ENCODE assay signal across 25 cellular contexts in genomic region chr6:93902517-93902916, GRCh38.
"Had no signal": no experiment of that assay in that cellular context is flagged by ENCODE, and none has a peak within 500 bp of the region (broad histone marks: within the 10 kb centered on the region; RNA-seq: fewer than 3 reads in every experiment).

No MANE protein-coding gene starts in this region.

- H3K27ac ChIP-seq: coronary artery, dorsolateral prefrontal cortex, epithelial cell of prostate, esophagus muscularis mucosa, esophagus squamous epithelium, foreskin keratinocyte, gastrocnemius medialis, gastroesophageal sphincter had no signal

- H3K36me3 ChIP-seq: esophagus muscularis mucosa, esophagus squamous epithelium, gastrocnemius medialis, gastroesophageal sphincter had no signal

- H3K27me3 ChIP-seq: dorsolateral prefrontal cortex, esophagus muscularis mucosa, esophagus squamous epithelium, foreskin keratinocyte, gastrocnemius medialis, gastroesophageal sphincter had no signal

- H3K4me1 ChIP-seq: esophagus muscularis mucosa, esophagus squamous epithelium, foreskin keratinocyte, gastrocnemius medialis, gastroesophageal sphincter had no signal

- FAIRE-seq: endometrium, endothelial cell of umbilical vein, frontal cortex had no signal

- H3K4me3 ChIP-seq: coronary artery, dorsolateral prefrontal cortex, esophagus muscularis mucosa, esophagus squamous epithelium, gastrocnemius medialis, gastroesophageal sphincter had no signal

- H3K9me3 ChIP-seq: esophagus muscularis mucosa, gastrocnemius medialis, gastroesophageal sphincter had no signal

- DNase-seq: cerebellar nuclear complex; cortex of kidney; dermis blood vessel endothelial cell; dorsolateral prefrontal cortex; effector CD4-positive, alpha-beta T cell; effector CD8-positive, alpha-beta T cell; effector memory CD4-positive, alpha-beta T cell; effector memory CD8-positive, alpha-beta T cell; endodermal cell; erythroblast; esophagus squamous epithelium; foreskin fibroblast; foreskin keratinocyte; foreskin melanocyte; gastrocnemius medialis; glutamatergic neuron; head of caudate nucleus had no signal

- ATAC-seq: effector memory CD8-positive, alpha-beta T cell; esophagus mucosa; foreskin keratinocyte; gastrocnemius medialis; gastroesophageal sphincter had no signal
